11 cellular contexts compared by ENCODE assay signal in the genomic region with DNA sequence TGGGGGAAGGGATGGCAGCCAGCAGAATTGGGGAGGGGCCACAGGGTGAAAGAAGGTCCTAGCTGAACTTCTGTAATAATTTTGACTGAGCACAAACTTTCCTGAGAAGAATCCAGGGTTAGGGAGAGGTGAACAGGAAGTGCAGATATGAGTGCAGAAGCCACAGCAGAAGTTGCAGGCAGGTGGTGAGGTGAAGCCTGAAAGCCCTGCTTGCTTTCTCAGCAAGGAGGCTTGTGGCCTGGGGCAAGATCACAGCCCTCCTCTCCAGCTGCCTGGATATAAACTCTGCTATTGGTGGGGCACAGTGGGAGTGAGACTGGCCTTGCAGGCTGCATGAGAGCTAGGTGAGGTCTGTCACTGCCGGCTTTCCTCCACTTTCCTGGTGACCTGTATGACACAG. TPM values are rescaled to one million over a fixed set of nuclear protein-coding genes. Genes with fewer than 3 reads are reported as not detected.
DNase-seq lines count a peak whose midpoint lies in the region; ATAC-seq and TF ChIP-seq lines count a peak whose summit lies in the region.
"Had no signal": no experiment of that assay in that cellular context is flagged by ENCODE, and none has a peak within 500 bp of the region (broad histone marks: within the 10 kb centered on the region; RNA-seq: fewer than 3 reads in every experiment).

No MANE protein-coding gene starts in this region.

- no peak overlapping the region for H3K4me3 Mint-ChIP-seq in activated CD8-positive, alpha-beta memory T cell treated with anti-CD3 and anti-CD28 coated beads, Interleukin-2, amount 10 ng/mL, durations not matched to agents 7 days and 5 days
- H3K4me3 Mint-ChIP-seq in mesothelial cell of epicardium = no peak overlapping the region
- no peak overlapping the region for H3K4me3 Mint-ChIP-seq in naive thymus-derived CD4-positive, alpha-beta T cell
- H3K4me3 Mint-ChIP-seq: nephron; stimulated activated naive CD8-positive, alpha-beta T cell treated with anti-CD3 and anti-CD28 coated beads, Interleukin-15, Interleukin-2, amounts not matched to agents 100 ng/mL and 50 ng/mL, for 24 hours; T-helper 2 cell treated with Interferon-gamma antibody and Interleukin-4, amounts not matched to agents 5 μg/mL and 100 μg/mL, for 36 hours had no signal

- intact Hi-C loops in naive thymus-derived CD4-positive, alpha-beta T cell (cut with micrococcal nuclease) = no loop called here

- H3K36me3 ChIP-seq in naive thymus-derived CD4-positive, alpha-beta T cell (ENCODE audit: control insufficient read depth in 2 of 3, insufficient read depth in 3 of 3, low read length in 3 of 3) = no peaks in the 10 kb centered on the region

- TF ChIP-seq CTCF in mesothelial cell of epicardium (IDR thresholded peaks at IDR 0.05; ENCODE audit: unreplicated experiment) = no peak

- no peaks in the 10 kb centered on the region for H3K9me3 Mint-ChIP-seq in activated CD8-positive, alpha-beta memory T cell treated with anti-CD3 and anti-CD28 coated beads, Interleukin-2, amount 10 ng/mL, durations not matched to agents 7 days and 5 days (ENCODE audit: low read depth)
- peaks cover 29% of the 10 kb centered on the region for H3K9me3 Mint-ChIP-seq in mesothelial cell of epicardium
- peaks cover 0 to 9% (median 0%) of the 10 kb centered on the region in 11 donors for H3K9me3 Mint-ChIP-seq in naive thymus-derived CD4-positive, alpha-beta T cell
- H3K9me3 Mint-ChIP-seq: stimulated activated naive CD8-positive, alpha-beta T cell treated with anti-CD3 and anti-CD28 coated beads, Interleukin-15, Interleukin-2, amounts not matched to agents 100 ng/mL and 50 ng/mL, for 24 hours; T-helper 2 cell treated with Interferon-gamma antibody and Interleukin-4, amounts not matched to agents 5 μg/mL and 100 μg/mL, for 36 hours had no signal

- H3K27ac Mint-ChIP-seq in activated CD8-positive, alpha-beta memory T cell treated with anti-CD3 and anti-CD28 coated beads, Interleukin-2, amount 10 ng/mL, durations not matched to agents 7 days and 5 days = no peak overlapping the region
- H3K27ac Mint-ChIP-seq in mesothelial cell of epicardium = peak overlapping the region; percentile 47
- no peak overlapping the region for H3K27ac Mint-ChIP-seq in naive thymus-derived CD4-positive, alpha-beta T cell
- H3K27ac Mint-ChIP-seq: nephron; stimulated activated naive CD8-positive, alpha-beta T cell treated with anti-CD3 and anti-CD28 coated beads, Interleukin-15, Interleukin-2, amounts not matched to agents 100 ng/mL and 50 ng/mL, for 24 hours; T-helper 2 cell treated with Interferon-gamma antibody and Interleukin-4, amounts not matched to agents 5 μg/mL and 100 μg/mL, for 36 hours had no signal

- no peak overlapping the region for H3K27ac ChIP-seq in naive thymus-derived CD4-positive, alpha-beta T cell (ENCODE audit: low read depth, low read length)

- no peaks in the 10 kb centered on the region for H3K9me3 ChIP-seq in naive thymus-derived CD4-positive, alpha-beta T cell (ENCODE audit: control insufficient read depth in 2 of 3, low read length in 3 of 3)

- H3K27me3 ChIP-seq in naive thymus-derived CD4-positive, alpha-beta T cell (ENCODE audit: control insufficient read depth in 2 of 2, insufficient read depth in 2 of 2, low read length in 2 of 2) = no peaks in the 10 kb centered on the region

- H3K4me1 ChIP-seq in naive thymus-derived CD4-positive, alpha-beta T cell (ENCODE audit: control insufficient read depth in 2 of 2, insufficient read depth in 2 of 2, low read length in 2 of 2) = no peaks in the 10 kb centered on the region

- POLR2A ChIA-PET in naive thymus-derived CD4-positive, alpha-beta T cell (lab: Charles Lee) = no interaction called here

- H3K36me3 Mint-ChIP-seq in activated CD8-positive, alpha-beta memory T cell treated with anti-CD3 and anti-CD28 coated beads, Interleukin-2, amount 10 ng/mL, durations not matched to agents 7 days and 5 days = no peaks in the 10 kb centered on the region
- no peaks in the 10 kb centered on the region for H3K36me3 Mint-ChIP-seq in mesothelial cell of epicardium
- H3K36me3 Mint-ChIP-seq in naive thymus-derived CD4-positive, alpha-beta T cell = peaks cover 0 to 4% (median 0%) of the 10 kb centered on the region in 5 donors

- ATAC-seq in activated CD8-positive, alpha-beta memory T cell treated with anti-CD3 and anti-CD28 coated beads, Interleukin-2, amount 10 ng/mL, durations not matched to agents 7 days and 5 days = peak; percentile 66
- ATAC-seq in GM21526 (IDR thresholded peaks at IDR 0.05; ENCODE audit: low FRiP score, unreplicated experiment) = peak; percentile 89
- peak; percentile 71 for ATAC-seq in HG03135 (IDR thresholded peaks at IDR 0.05; ENCODE audit: unreplicated experiment)
- no peak for ATAC-seq in naive thymus-derived CD4-positive, alpha-beta T cell

- peak; percentile 49 for DNase-seq in activated CD8-positive, alpha-beta memory T cell treated with anti-CD3 and anti-CD28 coated beads, Interleukin-2, amount 10 ng/mL, durations not matched to agents 7 days and 5 days
- no peak for DNase-seq in activated CD8-positive, alpha-beta memory T cell treated with anti-CD3 and anti-CD28 coated beads for 24 hours
- no peak for DNase-seq in mesothelial cell of epicardium (ENCODE audit: low spot score in 2 of 2, unreplicated experiment in 2 of 2)
- no peak for DNase-seq in naive thymus-derived CD4-positive, alpha-beta T cell
- no peak for DNase-seq in OCI-M1 (lab: John Stamatoyannopoulos, UW)
- no peak for DNase-seq in GF-D8 (lab: John Stamatoyannopoulos, UW)

- H3K4me1 Mint-ChIP-seq in activated CD8-positive, alpha-beta memory T cell treated with anti-CD3 and anti-CD28 coated beads, Interleukin-2, amount 10 ng/mL, durations not matched to agents 7 days and 5 days = peaks cover 18% of the 10 kb centered on the region
- peaks cover 13% of the 10 kb centered on the region for H3K4me1 Mint-ChIP-seq in mesothelial cell of epicardium
- peaks cover 0 to 4% (median 0%) of the 10 kb centered on the region in 7 donors for H3K4me1 Mint-ChIP-seq in naive thymus-derived CD4-positive, alpha-beta T cell
- H3K4me1 Mint-ChIP-seq: nephron had no signal

- H3K27me3 Mint-ChIP-seq in activated CD8-positive, alpha-beta memory T cell treated with anti-CD3 and anti-CD28 coated beads, Interleukin-2, amount 10 ng/mL, durations not matched to agents 7 days and 5 days = peaks cover 3% of the 10 kb centered on the region
- no peaks in the 10 kb centered on the region for H3K27me3 Mint-ChIP-seq in mesothelial cell of epicardium (ENCODE audit: low read depth)
- H3K27me3 Mint-ChIP-seq in naive thymus-derived CD4-positive, alpha-beta T cell = no peaks in the 10 kb centered on the region
- H3K27me3 Mint-ChIP-seq: stimulated activated naive CD8-positive, alpha-beta T cell treated with anti-CD3 and anti-CD28 coated beads, Interleukin-15, Interleukin-2, amounts not matched to agents 100 ng/mL and 50 ng/mL, for 24 hours had no signal

- no peak overlapping the region for H3K4me3 ChIP-seq in naive thymus-derived CD4-positive, alpha-beta T cell (ENCODE audit: low read length)

- CTCF ChIA-PET in activated CD8-positive, alpha-beta memory T cell treated with anti-CD3 and anti-CD28 coated beads, Interleukin-2, amount 10 ng/mL, durations not matched to agents 7 days and 5 days (lab: Charles Lee) = no interaction called here
- CTCF ChIA-PET in naive thymus-derived CD4-positive, alpha-beta T cell (lab: Charles Lee) = no interaction called here

RNA-seq across cellular contexts. Expression of a gene that starts 44.1 kb away (rescaled TPM):
- total RNA-seq in activated CD8-positive, alpha-beta memory T cell treated with anti-CD3 and anti-CD28 coated beads, Interleukin-2, amount 10 ng/mL, durations not matched to agents 7 days and 5 days = 10 to 100 TPM; 15.1 to 20.8 TPM
- total RNA-seq in mesothelial cell of epicardium = 15.2 to 16.1 TPM (median 16.0 TPM) in 3 replicates
- total RNA-seq in naive thymus-derived CD4-positive, alpha-beta T cell = 10 to 100 TPM; 21.2 to 31.0 (median 23.8) TPM
- polyA plus RNA-seq in naive thymus-derived CD4-positive, alpha-beta T cell = 10 to 100 TPM; 28.9 to 29.6 TPM
